Comparison of ENCODE assay signal across 26 cellular contexts in genomic region chr18:2108581-2108980, GRCh38.
DNase-seq lines count a peak whose midpoint lies in the region; ATAC-seq, FAIRE-seq and TF ChIP-seq lines count a peak whose summit lies in the region.
"Had no signal": no experiment of that assay in that cellular context is flagged by ENCODE, and none has a peak within 500 bp of the region (broad histone marks: within the 10 kb centered on the region; RNA-seq: fewer than 3 reads in every experiment).

No MANE protein-coding gene starts in this region.

- TF ChIP-seq POLR2A in GM18505 (IDR thresholded peaks at IDR 0.05; ENCODE audit: borderline replicate concordance, extremely low read depth, insufficient read depth, insufficient read length): no peak

- H3K27ac Mint-ChIP-seq in naive thymus-derived CD4-positive, alpha-beta T cell: no peak overlapping the region
- H3K27ac Mint-ChIP-seq: activated CD4-positive, alpha-beta T cell treated with anti-CD3 and anti-CD28 coated beads, Interleukin-2, amount 10 ng/mL, durations not matched to agents 7 days and 5 days; activated naive CD8-positive, alpha-beta T cell; activated T-helper 2 cell treated with anti-CD3 and anti-CD28 coated beads, Interferon-gamma antibody, Interleukin-2, Interleukin-4, amounts not matched to agents 10 μg/mL and 5 μg/mL and 100 μg/mL, durations not matched to agents 14 hours and 24 hours and 36 hours; effector memory CD8-positive, alpha-beta T cell; neural progenitor cell; T-cell had no signal

- no peak for ATAC-seq in GM18505 (IDR thresholded peaks at IDR 0.05; ENCODE audit: unreplicated experiment)
- ATAC-seq in naive thymus-derived CD4-positive, alpha-beta T cell: no peak
- ATAC-seq: body of pancreas; effector memory CD8-positive, alpha-beta T cell; left ventricle myocardium superior; T-cell had no signal

- peaks cover 3 to 44% (median 36%) of the 10 kb centered on the region in 5 donors for H3K27me3 Mint-ChIP-seq in naive thymus-derived CD4-positive, alpha-beta T cell

- no peak overlapping the region for H3K4me3 Mint-ChIP-seq in naive thymus-derived CD4-positive, alpha-beta T cell
- H3K4me3 Mint-ChIP-seq: activated CD4-positive, alpha-beta T cell treated with anti-CD3 and anti-CD28 coated beads, Interleukin-2, amount 10 ng/mL, durations not matched to agents 7 days and 5 days; activated naive CD8-positive, alpha-beta T cell; effector memory CD8-positive, alpha-beta T cell; neural progenitor cell; T-cell had no signal

- H3K4me3 ChIP-seq in fibroblast of mammary gland (ENCODE audit: control insufficient read depth, low read depth, low read length): no peak overlapping the region
- no peak overlapping the region for H3K4me3 ChIP-seq in retinal pigment epithelial cell (ENCODE audit: low read length)
- H3K4me3 ChIP-seq in naive thymus-derived CD4-positive, alpha-beta T cell (ENCODE audit: low read length): no peak overlapping the region
- H3K4me3 ChIP-seq: body of pancreas, neural progenitor cell had no signal

- no peaks in the 10 kb centered on the region for H3K27me3 ChIP-seq in naive thymus-derived CD4-positive, alpha-beta T cell (ENCODE audit: control insufficient read depth in 2 of 2, insufficient read depth in 2 of 2, low read length in 2 of 2)
- H3K27me3 ChIP-seq: body of pancreas, neural progenitor cell had no signal

- POLR2A ChIA-PET in naive thymus-derived CD4-positive, alpha-beta T cell (lab: Charles Lee): no interaction called here

- H3K36me3 ChIP-seq in naive thymus-derived CD4-positive, alpha-beta T cell (ENCODE audit: control insufficient read depth in 2 of 3, insufficient read depth in 3 of 3, low read length in 3 of 3): no peaks in the 10 kb centered on the region
- H3K36me3 ChIP-seq: neural progenitor cell had no signal

- intact Hi-C loops in naive thymus-derived CD4-positive, alpha-beta T cell (cut with micrococcal nuclease): loop anchor here in 1 of 2 donors (10.0 kb wide), 1 partner anchor 1244 kb away; no protein-coding TSS in a partner anchor

- no peak for TF ChIP-seq CTCF in fibroblast of mammary gland (conservative IDR thresholded peaks at IDR 0.05; ENCODE audit: control insufficient read depth, insufficient read depth, low read depth, low read length)
- no peak for TF ChIP-seq CTCF in retinal pigment epithelial cell (conservative IDR thresholded peaks at IDR 0.05; ENCODE audit: low read depth, low read length)

- H3K4me1 ChIP-seq in naive thymus-derived CD4-positive, alpha-beta T cell (ENCODE audit: control insufficient read depth in 2 of 2, insufficient read depth in 2 of 2, low read length in 2 of 2): no peaks in the 10 kb centered on the region
- H3K4me1 ChIP-seq: body of pancreas, neural progenitor cell had no signal

- CTCF ChIA-PET in naive thymus-derived CD4-positive, alpha-beta T cell (lab: Charles Lee): no interaction called here

- peak; percentile 34 for DNase-seq in ELR (ENCODE audit: low read depth)
- peak; percentile 50 for DNase-seq in RCC 7860 (ENCODE audit: low spot score)
- DNase-seq in fibroblast of mammary gland (ENCODE audit: low read depth): peak; percentile 4
- peak; percentile 30 for DNase-seq in retinal pigment epithelial cell (ENCODE audit: low read depth)
- DNase-seq in NCI-H1048 (lab: John Stamatoyannopoulos, UW): no peak
- no peak for DNase-seq in naive thymus-derived CD4-positive, alpha-beta T cell
- DNase-seq in stimulated activated CD4-positive, alpha-beta T cell treated with anti-CD3 and anti-CD28 coated beads, Interleukin-12 subunit alpha, Interleukin-12 subunit beta, amount 100 ng/mL, for 4 hours: no peak
- DNase-seq: activated CD4-positive, alpha-beta T cell treated with anti-CD3 and anti-CD28 coated beads, Interleukin-2, amount 10 ng/mL, durations not matched to agents 7 days and 5 days; body of pancreas; effector memory CD8-positive, alpha-beta T cell; glutamatergic neuron; Karpas-422; left ventricle myocardium superior; NCI-H1105 treated with DMSO at 0.1 percent for 48 hours; NCI-H2081; NCI-H446; SHP77 treated with DMSO at 0.1 percent for 48 hours; stimulated activated CD4-positive, alpha-beta T cell treated with anti-CD3 and anti-CD28 coated beads, Interleukin-2, amount 100 ng/mL, for 24 hours; stimulated activated naive CD4-positive, alpha-beta T cell; T-cell had no signal

- no peaks in the 10 kb centered on the region for H3K9me3 Mint-ChIP-seq in naive thymus-derived CD4-positive, alpha-beta T cell
- H3K9me3 Mint-ChIP-seq: activated CD4-positive, alpha-beta T cell treated with anti-CD3 and anti-CD28 coated beads, Interleukin-2, amount 10 ng/mL, durations not matched to agents 7 days and 5 days; activated T-helper 2 cell treated with anti-CD3 and anti-CD28 coated beads, Interferon-gamma antibody, Interleukin-2, Interleukin-4, amounts not matched to agents 10 μg/mL and 5 μg/mL and 100 μg/mL, durations not matched to agents 14 hours and 24 hours and 36 hours; effector memory CD8-positive, alpha-beta T cell; neural progenitor cell; T-cell had no signal

- no peaks in the 10 kb centered on the region for H3K36me3 Mint-ChIP-seq in naive thymus-derived CD4-positive, alpha-beta T cell
- H3K36me3 Mint-ChIP-seq: activated naive CD8-positive, alpha-beta T cell; neural progenitor cell; T-cell had no signal

- no peaks in the 10 kb centered on the region for H3K9me3 ChIP-seq in naive thymus-derived CD4-positive, alpha-beta T cell (ENCODE audit: control insufficient read depth in 2 of 3, low read length in 3 of 3)
- H3K9me3 ChIP-seq: body of pancreas had no signal

- no peak for FAIRE-seq in RCC 7860 (lab: Jason Lieb, UNC)
- FAIRE-seq: colon, GM19239 had no signal

- H3K27ac ChIP-seq in naive thymus-derived CD4-positive, alpha-beta T cell (ENCODE audit: low read depth, low read length): no peak overlapping the region
- H3K27ac ChIP-seq: body of pancreas, neural progenitor cell had no signal

- peaks cover 0 to 2% (median 0%) of the 10 kb centered on the region in 7 donors for H3K4me1 Mint-ChIP-seq in naive thymus-derived CD4-positive, alpha-beta T cell
- H3K4me1 Mint-ChIP-seq: activated CD4-positive, alpha-beta T cell treated with anti-CD3 and anti-CD28 coated beads, Interleukin-2, amount 10 ng/mL, durations not matched to agents 7 days and 5 days; neural progenitor cell; T-cell had no signal

Comparison
In these comparisons a context has a peak if more than half of its experiments do, and no peak if none do; other contexts are left out.
1. DNase-seq: peak in ELR (single experiment), RCC 7860 (single experiment), fibroblast of mammary gland (single experiment) and retinal pigment epithelial cell (single experiment); none in NCI-H1048 (single experiment), naive thymus-derived CD4-positive, alpha-beta T cell (0 of 9) and stimulated activated CD4-positive, alpha-beta T cell treated with anti-CD3 and anti-CD28 coated beads, Interleukin-12 subunit alpha, Interleukin-12 subunit beta, amount 100 ng/mL, for 4 hours (single experiment).